25 cellular contexts compared by ENCODE assay signal in genomic region chr15:94098877-94099606, GRCh38.
DNase-seq lines count a peak whose midpoint lies in the region; ATAC-seq and TF ChIP-seq lines count a peak whose summit lies in the region.
"Had no signal": no experiment of that assay in that cellular context is flagged by ENCODE, and none has a peak within 500 bp of the region (broad histone marks: within the 10 kb centered on the region; RNA-seq: fewer than 3 reads in every experiment).

No MANE protein-coding gene starts in this region.

- no peak for TF ChIP-seq POLR2A in uterus (IDR thresholded peaks at IDR 0.05)

- no peaks in the 10 kb centered on the region for H3F3A ChIP-seq in SK-N-SH (replicated peaks; ENCODE audit: insufficient read depth)

- H3K27me3 ChIP-seq in SK-N-SH (ENCODE audit: insufficient read depth): no peaks in the 10 kb centered on the region
- no peaks in the 10 kb centered on the region for H3K27me3 ChIP-seq in rectal smooth muscle tissue (ENCODE audit: control insufficient read depth, insufficient read depth, low read length)
- no peaks in the 10 kb centered on the region for H3K27me3 ChIP-seq in uterus
- 0 out of 2 replicates have a peak, but pooled peaks cover 3% of the 10 kb centered on the region for H3K27me3 ChIP-seq in Karpas-422 (ENCODE audit: low read length)
- H3K27me3 ChIP-seq: SJSA1 had no signal

- intact Hi-C loops in uterus (cut with DNase I; ENCODE audit: low total_unique reads): no loop called here

- 48% methylated on average over 5 of the region's 5 CpGs for WGBS in SK-N-SH (ENCODE audit: low lambda C conversion rate)

- H3K36me3 ChIP-seq in SK-N-SH (replicated peaks in 1 of 2; ENCODE audit: control insufficient read depth in 1 of 2, insufficient read depth in 2 of 2, low read length in 1 of 2) (no peaks in the 10 kb centered on the region), rectal smooth muscle tissue (ENCODE audit: control insufficient read depth, insufficient read depth, low read length) (no peaks in the 10 kb centered on the region), uterus (no peaks in the 10 kb centered on the region), Karpas-422 (ENCODE audit: insufficient read depth, low read length) (no peaks in the 10 kb centered on the region)
- H3K36me3 ChIP-seq: SJSA1 had no signal

- no peak overlapping the region for H3K9ac ChIP-seq in SK-N-SH
- H3K9ac ChIP-seq in rectal smooth muscle tissue (ENCODE audit: low read length): no peak overlapping the region
- H3K9ac ChIP-seq in Karpas-422 (ENCODE audit: low read length): no peak overlapping the region

- no peak for TF ChIP-seq EP300 in SK-N-SH (IDR thresholded peaks at IDR 0.05; ENCODE audit: borderline replicate concordance in 1 of 2, low read depth in 1 of 2, low read length in 1 of 2)

- H3K9me3 ChIP-seq in SK-N-SH (no peaks in the 10 kb centered on the region), uterus (no peaks in the 10 kb centered on the region), Karpas-422 (ENCODE audit: low read length) (no peaks in the 10 kb centered on the region)
- H3K9me3 ChIP-seq: SJSA1 had no signal

- TF ChIP-seq CTCF in SK-N-SH (IDR thresholded peaks at IDR 0.05): no peak
- TF ChIP-seq CTCF in fibroblast of the aortic adventitia (IDR thresholded peaks at IDR 0.05; ENCODE audit: insufficient read depth, low read length): no peak
- no peak for TF ChIP-seq CTCF in uterus (IDR thresholded peaks at IDR 0.05)

- DNase-seq in SK-N-SH: no peak
- DNase-seq in fibroblast of the aortic adventitia (ENCODE audit: low read depth): peak; percentile 18
- no peak for DNase-seq in uterus
- DNase-seq in superior temporal gyrus (ENCODE audit: extremely low spot score): no peak
- no peak for DNase-seq in Karpas-422
- DNase-seq: ACHN; AML-193; C1 segment of cervical spinal cord; CD8-positive, alpha-beta T cell; H7; NCI-H1105 treated with DMSO at 0.1 percent for 48 hours; NCI-H187; NCI-H2107; NCI-H446 treated with DMSO at 0.1 percent for 48 hours; NCI-H526 treated with DMSO at 0.1 percent for 48 hours; OCI-M1 had no signal

- H3K4me1 ChIP-seq in SK-N-SH (ENCODE audit: control insufficient read depth in 1 of 2, insufficient read depth in 2 of 2, low read depth in 1 of 2, low read length in 1 of 2): 0 out of 4 replicates have a peak, but pooled peaks cover 0 to 8% of the 10 kb centered on the region in 2 experiments
- H3K4me1 ChIP-seq in rectal smooth muscle tissue (ENCODE audit: control insufficient read depth, insufficient read depth, low read length): peaks cover 19% of the 10 kb centered on the region
- H3K4me1 ChIP-seq in uterus: no peaks in the 10 kb centered on the region
- H3K4me1 ChIP-seq in Karpas-422 (ENCODE audit: low read length): no peaks in the 10 kb centered on the region

- POLR2A ChIA-PET in SK-N-SH (lab: Yijun Ruan, JAX): no interaction called here

- ATAC-seq in SK-N-SH treated with all-trans-retinoic acid at 6 μM for 48 hours (no peak), HG03354 (IDR thresholded peaks at IDR 0.05; ENCODE audit: poor library complexity, severe bottlenecking, unreplicated experiment) (no peak)
- ATAC-seq: CD8-positive, alpha-beta T cell; HepG2; K562; Right ventricle myocardium inferior had no signal

- CTCF ChIA-PET in SK-N-SH (lab: Yijun Ruan, JAX): interaction anchor here (1.1 to 2.0 kb wide), 3 partner anchors 9 to 102 kb away, joined by 3 to 17 read pairs (median 4); no protein-coding TSS in a partner anchor

- H3K9me2 ChIP-seq in SK-N-SH (no peaks in the 10 kb centered on the region), Karpas-422 (replicated peaks; ENCODE audit: insufficient read depth, low read length) (no peaks in the 10 kb centered on the region)

- H3K27ac ChIP-seq in SK-N-SH (ENCODE audit: low read depth in 2 of 2, low read length in 1 of 2) (peak overlapping the region in 1 of 2 experiments; percentile 60; a peak in 2 of 4 replicates), rectal smooth muscle tissue (ENCODE audit: low read depth, low read length) (peak overlapping the region; percentile 77), uterus (peak overlapping the region; percentile 55 to 66), Karpas-422 (ENCODE audit: low read length) (no peak overlapping the region)
- H3K27ac ChIP-seq: 22Rv1, HL-60, SJSA1 had no signal

- TF ChIP-seq RAD21 in SK-N-SH (IDR thresholded peaks at IDR 0.05; ENCODE audit: low read length): no peak

- no peak overlapping the region for H3K4me3 ChIP-seq in SK-N-SH (ENCODE audit: low read depth in 2 of 2, low read length in 1 of 2)
- H3K4me3 ChIP-seq in fibroblast of the aortic adventitia (ENCODE audit: low read depth, low read length): no peak overlapping the region
- H3K4me3 ChIP-seq in rectal smooth muscle tissue (ENCODE audit: low read length): no peak overlapping the region
- no peak overlapping the region for H3K4me3 ChIP-seq in uterus
- no peak overlapping the region for H3K4me3 ChIP-seq in Karpas-422 (ENCODE audit: low read length)
- H3K4me3 ChIP-seq: K562, SJSA1 had no signal

- H2AFZ ChIP-seq in SK-N-SH (ENCODE audit: low read depth): peak overlapping the region; percentile 50; the same call in 1 of the 2 replicates
- H2AFZ ChIP-seq in Karpas-422 (ENCODE audit: low read length): no peak overlapping the region

- H4K20me1 ChIP-seq in SK-N-SH (ENCODE audit: insufficient read depth): no peaks in the 10 kb centered on the region
- H4K20me1 ChIP-seq in Karpas-422 (ENCODE audit: insufficient read depth, low read depth, low read length): no peaks in the 10 kb centered on the region

- no peaks in the 10 kb centered on the region for H3K79me2 ChIP-seq in SK-N-SH (ENCODE audit: insufficient read depth)
- no peaks in the 10 kb centered on the region for H3K79me2 ChIP-seq in Karpas-422 (ENCODE audit: low read length)

- H3K4me2 ChIP-seq in SK-N-SH (no peak overlapping the region), Karpas-422 (ENCODE audit: low read depth, low read length, poor library complexity, severe bottlenecking) (no peak overlapping the region)

TF ChIP-seq in SK-N-SH, 30 proteins besides CTCF, POLR2A, EP300 and RAD21:
- no peak for TF ChIP-seq GABPA (IDR thresholded peaks at IDR 0.05; ENCODE audit: low read depth)
- no peak for TF ChIP-seq FOXJ3 (CRISPR knock-in tag; IDR thresholded peaks at IDR 0.05)
- TF ChIP-seq PBX3 (IDR thresholded peaks at IDR 0.05): no peak
- no peak for TF ChIP-seq RXRA (IDR thresholded peaks at IDR 0.05; ENCODE audit: borderline replicate concordance, low read depth)
- no peak for TF ChIP-seq FOXM1 (IDR thresholded peaks at IDR 0.05; ENCODE audit: low read depth)
- TF ChIP-seq RCOR1 (IDR thresholded peaks at IDR 0.05; ENCODE audit: low read length): no peak

TF ChIP-seq in SK-N-SH treated with all-trans-retinoic acid at 6 μM for 48 hours, 23 proteins besides CTCF, POLR2A, EP300 and RAD21:
- TF ChIP-seq ZNF565 (CRISPR knock-in tag; conservative IDR thresholded peaks at IDR 0.05; ENCODE audit: low read depth) (no peak), CSDC2 (CRISPR knock-in tag; IDR thresholded peaks at IDR 0.05) (no peak)
TF ChIP-seq in SK-N-SH treated with all-trans-retinoic acid at 6 μM for 48 hours: peak in this region for 0.
